Comparison of ENCODE assay signal across 3 cellular contexts in genomic region chr3:185789891-185790830, GRCh38.
TF ChIP-seq lines count a peak whose summit lies in the region.

No MANE protein-coding gene starts in this region.

TF ChIP-seq in SK-N-SH, 30 proteins besides CTCF, POLR2A, EP300 and RAD21:
- TF ChIP-seq MEF2A (IDR thresholded peaks at IDR 0.05; ENCODE audit: borderline replicate concordance, low read depth) (0 out of 2 replicates have a peak, but pooled peaks have one; percentile 9), RCOR1 (IDR thresholded peaks at IDR 0.05; ENCODE audit: low read length) (no peak)

TF ChIP-seq in SK-N-SH treated with all-trans-retinoic acid at 6 μM for 48 hours, 23 proteins besides CTCF, POLR2A, EP300 and RAD21:
- TF ChIP-seq PPARA (CRISPR knock-in tag; IDR thresholded peaks at IDR 0.05; ENCODE audit: borderline replicate concordance): no peak
- no peak for TF ChIP-seq SNAI2 (CRISPR knock-in tag; IDR thresholded peaks at IDR 0.05)
- no peak for TF ChIP-seq ZFP30 (CRISPR knock-in tag; IDR thresholded peaks at IDR 0.05)
- no peak for TF ChIP-seq ZNF565 (CRISPR knock-in tag; conservative IDR thresholded peaks at IDR 0.05; ENCODE audit: low read depth)

TF ChIP-seq in HepG2, 621 proteins besides CTCF, POLR2A, EP300 and RAD21:
- TF ChIP-seq STAG1 (CRISPR knock-in tag; IDR thresholded peaks at IDR 0.05) (no peak), CREM (IDR thresholded peaks at IDR 0.05) (no peak), CREM (CRISPR knock-in tag; IDR thresholded peaks at IDR 0.05) (no peak), ZBTB43 (CRISPR knock-in tag; conservative IDR thresholded peaks at IDR 0.05) (no peak), ESRRA (CRISPR knock-in tag; IDR thresholded peaks at IDR 0.05; ENCODE audit: low read depth) (no peak), CENPX (CRISPR knock-in tag; IDR thresholded peaks at IDR 0.05) (no peak), CEBPG (CRISPR knock-in tag; IDR thresholded peaks at IDR 0.05) (no peak), PRMT3 (CRISPR knock-in tag; IDR thresholded peaks at IDR 0.05; ENCODE audit: borderline replicate concordance, low read depth) (no peak), CENPBD1 (CRISPR knock-in tag; IDR thresholded peaks at IDR 0.05; ENCODE audit: borderline replicate concordance, low read depth) (no peak), ZNF510 (CRISPR knock-in tag; IDR thresholded peaks at IDR 0.05; ENCODE audit: low read depth) (no peak), ZEB1 (IDR thresholded peaks at IDR 0.05; ENCODE audit: insufficient replicate concordance, low read depth) (no peak), ZNF839 (CRISPR knock-in tag; IDR thresholded peaks at IDR 0.05; ENCODE audit: borderline replicate concordance) (no peak), ZNF143 (CRISPR knock-in tag; IDR thresholded peaks at IDR 0.05) (no peak), RORA (CRISPR knock-in tag; IDR thresholded peaks at IDR 0.05) (no peak), ZFP36L1 (CRISPR knock-in tag; IDR thresholded peaks at IDR 0.05) (no peak), RFX1 (IDR thresholded peaks at IDR 0.05) (no peak), TP53 (CRISPR knock-in tag; conservative IDR thresholded peaks at IDR 0.05) (no peak), TBX3 (IDR thresholded peaks at IDR 0.05; ENCODE audit: borderline replicate concordance) (no peak)
